ENCODE assay signal across 8 cellular contexts in the genomic region with DNA sequence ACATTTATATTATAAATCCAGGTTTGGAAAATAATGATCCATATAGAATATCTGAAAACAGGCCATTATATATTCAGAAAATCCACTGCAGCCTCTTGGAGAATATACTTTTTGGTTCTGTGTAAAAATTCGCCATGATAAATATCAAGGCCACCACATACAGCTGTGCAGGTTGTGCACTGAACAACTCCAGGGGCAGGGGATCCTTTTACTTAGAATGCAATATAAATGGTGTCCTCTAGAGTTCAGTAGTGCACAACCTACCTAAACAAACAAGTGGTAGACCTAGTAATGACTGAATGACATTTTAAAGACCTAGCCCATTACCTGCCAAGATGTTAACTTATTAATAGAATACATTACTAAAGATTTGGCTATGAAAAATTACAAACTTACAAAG. TPM values are rescaled to one million over a fixed set of nuclear protein-coding genes. Genes with fewer than 3 reads are reported as not detected.
DNase-seq lines count a peak whose midpoint lies in the region; ATAC-seq and TF ChIP-seq lines count a peak whose summit lies in the region.

No MANE protein-coding gene starts in this region.

- H3F3A ChIP-seq in GM23338 (replicated peaks; ENCODE audit: low read depth), result no peaks in the 10 kb centered on the region

- peak; percentile 56 for ATAC-seq in GM23338
- peak; percentile 73 for ATAC-seq in foreskin keratinocyte

- H3K4me3 ChIP-seq in GM06990 (replicated peaks; ENCODE audit: low read depth, low read length), result no peak overlapping the region
- no peak overlapping the region for H3K4me3 ChIP-seq in GM23338
- H3K4me3 ChIP-seq in adrenal gland, result no peak overlapping the region

- H3K27ac ChIP-seq in GM23338 (ENCODE audit: low read depth), result no peak overlapping the region
- no peak overlapping the region for H3K27ac ChIP-seq in foreskin keratinocyte
- H3K27ac ChIP-seq in adrenal gland, result no peak overlapping the region

- H3K27me3 Mint-ChIP-seq in GM23338 (ENCODE audit: insufficient read depth, low read depth, poor library complexity), result peaks cover 2% of the 10 kb centered on the region

- 50 to 91% (median 75%) methylated on average over 1 of the region's 1 CpG for WGBS in adrenal gland, 4 donors

- H3K9me3 ChIP-seq in adrenal gland (replicated peaks in 1 of 3), result no peaks in the 10 kb centered on the region

- intact Hi-C loops in adrenal gland (cut with DNase I), result no loop called here

- H3K27me3 ChIP-seq in GM06990 (replicated peaks; ENCODE audit: control insufficient read depth, insufficient read depth, low read length), result no peaks in the 10 kb centered on the region
- H3K27me3 ChIP-seq in GM23338 (ENCODE audit: insufficient read depth), result no peaks in the 10 kb centered on the region
- no peaks in the 10 kb centered on the region for H3K27me3 ChIP-seq in foreskin keratinocyte
- H3K27me3 ChIP-seq in adrenal gland, result no peaks in the 10 kb centered on the region

- H2AFZ ChIP-seq in GM23338, result no peak overlapping the region

- DNase-seq in GM06990 (ENCODE audit: extremely low read depth, insufficient read length) (no peak), GM23338 (ENCODE audit: low spot score) (peak; percentile 49), NCI-H526 treated with DMSO at 0.1 percent for 48 hours (lab: John Stamatoyannopoulos, UW) (peak; percentile 22), foreskin keratinocyte (no peak), adrenal gland (no peak), NCI-H1417 treated with DMSO at 0.1 percent for 48 hours (lab: John Stamatoyannopoulos, UW) (no peak), erythroblast (lab: John Stamatoyannopoulos, UW) (no peak), foreskin melanocyte (no peak)

- H3K4me2 ChIP-seq in GM23338, result no peak overlapping the region

- H3K4me3 Mint-ChIP-seq in GM23338, result no peak overlapping the region

- H3K36me3 Mint-ChIP-seq in GM23338 (ENCODE audit: low read depth), result peaks cover 7% of the 10 kb centered on the region; the same call in 2 of the 3 replicates

- TF ChIP-seq POLR2A in adrenal gland (IDR thresholded peaks at IDR 0.05), result no peak
- TF ChIP-seq POLR2A in erythroblast (IDR thresholded peaks at IDR 0.05; ENCODE audit: low read length), result no peak

- H3K9me3 Mint-ChIP-seq in GM23338, result 0 out of 3 replicates have a peak, but pooled peaks cover 6% of the 10 kb centered on the region

- H3K36me3 ChIP-seq in GM06990 (ENCODE audit: control insufficient read depth, insufficient read depth, low read length), result no peaks in the 10 kb centered on the region
- H3K36me3 ChIP-seq in GM23338 (ENCODE audit: insufficient read depth), result no peaks in the 10 kb centered on the region
- no peaks in the 10 kb centered on the region for H3K36me3 ChIP-seq in adrenal gland (replicated peaks in 1 of 2)

- TF ChIP-seq CTCF in GM06990 (IDR thresholded peaks at IDR 0.05; ENCODE audit: insufficient read depth, low read length, poor library complexity, severe bottlenecking), result peak; percentile 25
- TF ChIP-seq CTCF in GM23338 (conservative IDR thresholded peaks at IDR 0.05; ENCODE audit: low read depth in 2 of 2), result peak; percentile 48 to 62
- TF ChIP-seq CTCF in foreskin keratinocyte (conservative IDR thresholded peaks at IDR 0.05), result peak; percentile 77
- no peak for TF ChIP-seq CTCF in adrenal gland (IDR thresholded peaks at IDR 0.05)

- H3K27ac Mint-ChIP-seq in GM23338, result no peak overlapping the region

- H4K20me1 ChIP-seq in GM23338 (replicated peaks; ENCODE audit: insufficient read depth), result no peaks in the 10 kb centered on the region

- peaks cover 3% of the 10 kb centered on the region; the same call in 2 of the 3 replicates for H3K4me1 Mint-ChIP-seq in GM23338

- H3K4me1 ChIP-seq in GM23338 (ENCODE audit: insufficient read depth), result peaks cover 3% of the 10 kb centered on the region
- H3K4me1 ChIP-seq in foreskin keratinocyte, result no peaks in the 10 kb centered on the region
- H3K4me1 ChIP-seq in adrenal gland (replicated peaks in 1 of 2), result no peaks in the 10 kb centered on the region

- no peaks in the 10 kb centered on the region for H3K9me2 ChIP-seq in GM23338 (ENCODE audit: insufficient read depth)

- H3K79me2 ChIP-seq in GM23338 (replicated peaks; ENCODE audit: insufficient read depth), result no peaks in the 10 kb centered on the region

TF ChIP-seq in GM23338, 12 proteins besides CTCF, POLR2A, EP300 and RAD21 (continues in another document):
- no peak for TF ChIP-seq ZNF114 (CRISPR knock-in tag; IDR thresholded peaks at IDR 0.05)
- no peak for TF ChIP-seq EZH2phosphoT487 (IDR thresholded peaks at IDR 0.05; ENCODE audit: unreplicated experiment)
- TF ChIP-seq EZH2 (IDR thresholded peaks at IDR 0.05; ENCODE audit: low read depth, unreplicated experiment), result no peak
- no peak for TF ChIP-seq STAT1 (IDR thresholded peaks at IDR 0.05; ENCODE audit: unreplicated experiment)
- TF ChIP-seq NANOG (IDR thresholded peaks at IDR 0.05; ENCODE audit: borderline replicate concordance), result no peak
- TF ChIP-seq, protein P1, sequence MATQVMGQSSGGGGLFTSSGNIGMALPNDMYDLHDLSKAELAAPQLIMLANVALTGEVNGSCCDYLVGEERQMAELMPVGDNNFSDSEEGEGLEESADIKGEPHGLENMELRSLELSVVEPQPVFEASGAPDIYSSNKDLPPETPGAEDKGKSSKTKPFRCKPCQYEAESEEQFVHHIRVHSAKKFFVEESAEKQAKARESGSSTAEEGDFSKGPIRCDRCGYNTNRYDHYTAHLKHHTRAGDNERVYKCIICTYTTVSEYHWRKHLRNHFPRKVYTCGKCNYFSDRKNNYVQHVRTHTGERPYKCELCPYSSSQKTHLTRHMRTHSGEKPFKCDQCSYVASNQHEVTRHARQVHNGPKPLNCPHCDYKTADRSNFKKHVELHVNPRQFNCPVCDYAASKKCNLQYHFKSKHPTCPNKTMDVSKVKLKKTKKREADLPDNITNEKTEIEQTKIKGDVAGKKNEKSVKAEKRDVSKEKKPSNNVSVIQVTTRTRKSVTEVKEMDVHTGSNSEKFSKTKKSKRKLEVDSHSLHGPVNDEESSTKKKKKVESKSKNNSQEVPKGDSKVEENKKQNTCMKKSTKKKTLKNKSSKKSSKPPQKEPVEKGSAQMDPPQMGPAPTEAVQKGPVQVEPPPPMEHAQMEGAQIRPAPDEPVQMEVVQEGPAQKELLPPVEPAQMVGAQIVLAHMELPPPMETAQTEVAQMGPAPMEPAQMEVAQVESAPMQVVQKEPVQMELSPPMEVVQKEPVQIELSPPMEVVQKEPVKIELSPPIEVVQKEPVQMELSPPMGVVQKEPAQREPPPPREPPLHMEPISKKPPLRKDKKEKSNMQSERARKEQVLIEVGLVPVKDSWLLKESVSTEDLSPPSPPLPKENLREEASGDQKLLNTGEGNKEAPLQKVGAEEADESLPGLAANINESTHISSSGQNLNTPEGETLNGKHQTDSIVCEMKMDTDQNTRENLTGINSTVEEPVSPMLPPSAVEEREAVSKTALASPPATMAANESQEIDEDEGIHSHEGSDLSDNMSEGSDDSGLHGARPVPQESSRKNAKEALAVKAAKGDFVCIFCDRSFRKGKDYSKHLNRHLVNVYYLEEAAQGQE (IDR thresholded peaks at IDR 0.05; ENCODE audit: unreplicated experiment), result no peak

RNA-seq across cellular contexts. Expression of a gene that starts 22.4 kb away (rescaled TPM):
- 0.89 and 0.94 TPM in 2 replicates for total RNA-seq in GM23338 (2014; rRNA removed; shearing (Covaris generic))
- polyA plus RNA-seq in GM23338 (2016; fragmentation: Nextera tagmentation; extraction: Ambion mirVana), result 0.63 and 0.86 TPM in 2 replicates
- total RNA-seq in foreskin keratinocyte, result not detected in 2 replicates
- polyA plus RNA-seq in foreskin keratinocyte, result not detected in 2 replicates
- total RNA-seq in adrenal gland, result not detected
- polyA plus RNA-seq in adrenal gland, result under 1 TPM in 1 of 3 donors, not detected in 2; 0.20 TPM

RNA-seq across cellular contexts. Expression of a gene that starts 37.9 kb away (rescaled TPM):
- 32.2 and 32.5 TPM in 2 replicates for total RNA-seq in GM23338 (2014; rRNA removed; shearing (Covaris generic))
- polyA plus RNA-seq in GM23338 (2016; fragmentation: Nextera tagmentation; extraction: Ambion mirVana) (34.8 and 40.0 TPM in 2 replicates), foreskin keratinocyte (43.5 and 52.6 TPM in 2 replicates), adrenal gland (10 to 100 TPM; 14.5 to 55.9 (median 15.6) TPM)
- total RNA-seq in foreskin keratinocyte (52.3 and 55.5 TPM in 2 replicates), adrenal gland (10 to 100 TPM in 5 of 8 donors, 1 to 10 TPM in 3; 7.2 to 25.0 (median 11.6) TPM)

Comparison
In these comparisons a context has a peak if more than half of its experiments do, and no peak if none do; other contexts are left out.
1. DNase-seq: peak in GM23338 (single experiment) and NCI-H526 treated with DMSO at 0.1 percent for 48 hours (single experiment); none in GM06990 (single experiment), foreskin keratinocyte (0 of 2), adrenal gland (0 of 7), NCI-H1417 treated with DMSO at 0.1 percent for 48 hours (single experiment), erythroblast (0 of 2) and foreskin melanocyte (single experiment).
2. CTCF ChIP-seq: peak in GM06990 (single experiment), GM23338 (2 of 2) and foreskin keratinocyte (single experiment); none in adrenal gland (0 of 6).